Comparison of ENCODE assay signal across 24 cellular contexts in the genomic region with DNA sequence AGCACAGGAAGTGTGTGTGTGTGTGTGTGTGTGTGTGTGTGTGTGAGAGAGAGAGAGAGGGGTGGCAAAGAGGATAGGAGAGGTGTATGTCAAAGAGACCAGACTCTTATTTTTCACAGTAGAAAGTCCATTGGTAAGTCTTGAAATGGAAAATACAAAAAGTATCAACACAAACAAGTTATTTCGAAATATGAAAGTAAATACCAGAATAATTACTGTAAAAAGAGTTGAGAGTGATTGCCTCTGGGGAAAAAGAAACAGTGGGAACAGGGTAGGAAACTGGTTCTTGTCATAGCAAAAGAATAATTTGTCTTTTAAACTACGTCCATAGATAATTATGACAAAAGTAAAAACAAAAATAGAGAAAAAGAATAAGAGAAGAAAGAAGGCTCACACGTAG. TPM values are rescaled to one million over a fixed set of nuclear protein-coding genes. Genes with fewer than 3 reads are reported as not detected.
DNase-seq lines count a peak whose midpoint lies in the region; ATAC-seq and TF ChIP-seq lines count a peak whose summit lies in the region.
"Had no signal": no experiment of that assay in that cellular context is flagged by ENCODE, and none has a peak within 500 bp of the region (broad histone marks: within the 10 kb centered on the region; RNA-seq: fewer than 3 reads in every experiment).

No MANE protein-coding gene starts in this region.

- intact Hi-C loops in CD4-positive, alpha-beta T cell (cut with DNase I, micrococcal nuclease), result no loop called here

- H3K27ac Mint-ChIP-seq in CD4-positive, alpha-beta T cell, result no peak overlapping the region
- no peak overlapping the region for H3K27ac Mint-ChIP-seq in activated naive CD4-positive, alpha-beta T cell treated with anti-CD3 and anti-CD28 coated beads, Interleukin-2, amount 10 ng/mL, durations not matched to agents 7 days and 5 days
- no peak overlapping the region for H3K27ac Mint-ChIP-seq in activated CD8-positive, alpha-beta T cell treated with anti-CD3 and anti-CD28 coated beads, Interleukin-2, amount 10 ng/mL, durations not matched to agents 7 days and 5 days
- H3K27ac Mint-ChIP-seq: CD4-positive, CD25-positive, alpha-beta regulatory T cell; T-helper 17 cell had no signal

- POLR2A ChIA-PET in CD4-positive, alpha-beta T cell (lab: Charles Lee), result no interaction called here
- POLR2A ChIA-PET in activated CD8-positive, alpha-beta T cell treated with anti-CD3 and anti-CD28 coated beads, Interleukin-2, amount 10 ng/mL, durations not matched to agents 7 days and 5 days (lab: Charles Lee), result interaction anchor here (1.0 kb wide), 1 partner anchor 218 kb away, joined by 3 read pairs; no protein-coding TSS in a partner anchor

- peaks cover 16% of the 10 kb centered on the region for H3F3A ChIP-seq in smooth muscle cell (ENCODE audit: low read depth)

- no peaks in the 10 kb centered on the region for H3K9me2 ChIP-seq in hepatocyte (replicated peaks; ENCODE audit: insufficient read depth)

- H2AFZ ChIP-seq in hepatocyte, result no peak overlapping the region
- H2AFZ ChIP-seq in smooth muscle cell (ENCODE audit: low read depth), result peak overlapping the region; percentile 74

- no peaks in the 10 kb centered on the region for H3K36me3 ChIP-seq in SK-N-MC (ENCODE audit: insufficient read depth, low read length)
- H3K36me3 ChIP-seq in hepatocyte (replicated peaks; ENCODE audit: insufficient read depth, low read depth), result no peaks in the 10 kb centered on the region
- no peaks in the 10 kb centered on the region for H3K36me3 ChIP-seq in smooth muscle cell (ENCODE audit: low read depth)
- H3K36me3 ChIP-seq: cardiac muscle cell, prostate gland had no signal

- no peaks in the 10 kb centered on the region for H3K27me3 ChIP-seq in hepatocyte
- H3K27me3 ChIP-seq in smooth muscle cell (ENCODE audit: low read depth), result no peaks in the 10 kb centered on the region
- H3K27me3 ChIP-seq in CD4-positive, alpha-beta T cell (ENCODE audit: control insufficient read depth, insufficient read depth, low read length), result no peaks in the 10 kb centered on the region
- H3K27me3 ChIP-seq: cardiac muscle cell, dorsolateral prefrontal cortex had no signal

- no peaks in the 10 kb centered on the region for H3K27me3 Mint-ChIP-seq in CD4-positive, alpha-beta T cell
- peaks cover 28% of the 10 kb centered on the region for H3K27me3 Mint-ChIP-seq in activated naive CD4-positive, alpha-beta T cell treated with anti-CD3 and anti-CD28 coated beads, Interleukin-2, amount 10 ng/mL, durations not matched to agents 7 days and 5 days
- H3K27me3 Mint-ChIP-seq in activated CD8-positive, alpha-beta T cell treated with anti-CD3 and anti-CD28 coated beads, Interleukin-2, amount 10 ng/mL, durations not matched to agents 7 days and 5 days (ENCODE audit: low read depth), result peaks cover 18% of the 10 kb centered on the region

- peaks cover 23% of the 10 kb centered on the region for H3K4me1 ChIP-seq in hepatocyte (ENCODE audit: insufficient read depth)
- H3K4me1 ChIP-seq in smooth muscle cell (ENCODE audit: low read depth), result peaks cover 16% of the 10 kb centered on the region
- H3K4me1 ChIP-seq: prostate gland had no signal

- ATAC-seq in CD4-positive, alpha-beta T cell (ENCODE audit: poor library complexity), result no peak
- ATAC-seq in HG02852 (IDR thresholded peaks at IDR 0.05; ENCODE audit: unreplicated experiment), result no peak
- ATAC-seq in activated CD8-positive, alpha-beta T cell treated with anti-CD3 and anti-CD28 coated beads, Interleukin-2, amount 10 ng/mL, durations not matched to agents 7 days and 5 days, result no peak
- ATAC-seq: GM12878, K562, T-helper 17 cell had no signal

- no peaks in the 10 kb centered on the region for H3K4me1 Mint-ChIP-seq in CD4-positive, alpha-beta T cell (ENCODE audit: low read depth)
- H3K4me1 Mint-ChIP-seq in activated naive CD4-positive, alpha-beta T cell treated with anti-CD3 and anti-CD28 coated beads, Interleukin-2, amount 10 ng/mL, durations not matched to agents 7 days and 5 days, result no peaks in the 10 kb centered on the region
- no peaks in the 10 kb centered on the region for H3K4me1 Mint-ChIP-seq in activated CD8-positive, alpha-beta T cell treated with anti-CD3 and anti-CD28 coated beads, Interleukin-2, amount 10 ng/mL, durations not matched to agents 7 days and 5 days (ENCODE audit: low read depth)
- H3K4me1 Mint-ChIP-seq: CD4-positive, CD25-positive, alpha-beta regulatory T cell; T-helper 17 cell had no signal

- H3K9me3 ChIP-seq in SK-N-MC (ENCODE audit: low read depth, low read length) (no peaks in the 10 kb centered on the region), hepatocyte (ENCODE audit: low read depth) (no peaks in the 10 kb centered on the region), smooth muscle cell (replicated peaks; ENCODE audit: low read depth) (no peaks in the 10 kb centered on the region)
- no peaks in the 10 kb centered on the region for H3K9me3 ChIP-seq in CD4-positive, alpha-beta T cell (ENCODE audit: control insufficient read depth, low read length)
- H3K9me3 ChIP-seq: prostate gland had no signal

- peak overlapping the region; percentile 97 for H3K27ac ChIP-seq in SK-N-MC
- peak overlapping the region; percentile 64 for H3K27ac ChIP-seq in hepatocyte
- peak overlapping the region; percentile 50 for H3K27ac ChIP-seq in smooth muscle cell (ENCODE audit: low read depth)
- H3K27ac ChIP-seq in CD4-positive, alpha-beta T cell (ENCODE audit: low read depth, low read length), result no peak overlapping the region
- H3K27ac ChIP-seq: cardiac muscle cell, prostate gland had no signal

- H3K36me3 Mint-ChIP-seq in CD4-positive, alpha-beta T cell (ENCODE audit: low read depth), result no peaks in the 10 kb centered on the region
- no peaks in the 10 kb centered on the region for H3K36me3 Mint-ChIP-seq in activated naive CD4-positive, alpha-beta T cell treated with anti-CD3 and anti-CD28 coated beads, Interleukin-2, amount 10 ng/mL, durations not matched to agents 7 days and 5 days
- H3K36me3 Mint-ChIP-seq in activated CD8-positive, alpha-beta T cell treated with anti-CD3 and anti-CD28 coated beads, Interleukin-2, amount 10 ng/mL, durations not matched to agents 7 days and 5 days (ENCODE audit: low read depth), result no peaks in the 10 kb centered on the region
- H3K36me3 Mint-ChIP-seq: CD4-positive, CD25-positive, alpha-beta regulatory T cell had no signal

- CTCF ChIA-PET in CD4-positive, alpha-beta T cell (lab: Charles Lee), result interaction anchor here (1.1 kb wide), 1 partner anchor 109 kb away, joined by 3 read pairs; no protein-coding TSS in a partner anchor
- CTCF ChIA-PET in activated naive CD4-positive, alpha-beta T cell treated with anti-CD3 and anti-CD28 coated beads, Interleukin-2, amount 10 ng/mL, durations not matched to agents 7 days and 5 days (lab: Charles Lee), result interaction anchor here (1.2 kb wide), 1 partner anchor 109 kb away, joined by 3 read pairs; no protein-coding TSS in a partner anchor
- CTCF ChIA-PET in activated CD8-positive, alpha-beta T cell treated with anti-CD3 and anti-CD28 coated beads, Interleukin-2, amount 10 ng/mL, durations not matched to agents 7 days and 5 days (lab: Charles Lee), result interaction anchor here (1.9 to 2.8 kb wide), 2 partner anchors 15 to 109 kb away, joined by 4 to 9 read pairs; no protein-coding TSS in a partner anchor

- no peak overlapping the region for H3K4me2 ChIP-seq in hepatocyte
- peak overlapping the region; percentile 37 for H3K4me2 ChIP-seq in smooth muscle cell

- TF ChIP-seq CTCF in AG10803 (conservative IDR thresholded peaks at IDR 0.05; ENCODE audit: low read length) (no peak), hepatocyte (IDR thresholded peaks at IDR 0.05; ENCODE audit: poor library complexity) (no peak), smooth muscle cell (IDR thresholded peaks at IDR 0.05; ENCODE audit: borderline replicate concordance, insufficient read depth, poor library complexity, severe bottlenecking) (no peak)
- no peak for TF ChIP-seq CTCF in CD4-positive, alpha-beta T cell (IDR thresholded peaks at IDR 0.05)

- no peaks in the 10 kb centered on the region for H3K9me3 Mint-ChIP-seq in CD4-positive, alpha-beta T cell
- no peaks in the 10 kb centered on the region for H3K9me3 Mint-ChIP-seq in activated naive CD4-positive, alpha-beta T cell treated with anti-CD3 and anti-CD28 coated beads, Interleukin-2, amount 10 ng/mL, durations not matched to agents 7 days and 5 days
- no peaks in the 10 kb centered on the region for H3K9me3 Mint-ChIP-seq in activated CD8-positive, alpha-beta T cell treated with anti-CD3 and anti-CD28 coated beads, Interleukin-2, amount 10 ng/mL, durations not matched to agents 7 days and 5 days (ENCODE audit: insufficient read depth)
- H3K9me3 Mint-ChIP-seq: CD4-positive, CD25-positive, alpha-beta regulatory T cell; neural crest cell had no signal

- H3K79me2 ChIP-seq in hepatocyte (no peaks in the 10 kb centered on the region), smooth muscle cell (ENCODE audit: low read depth) (no peaks in the 10 kb centered on the region)

- 83% methylated on average over 3 of the region's 3 CpGs for WGBS in hepatocyte (ENCODE audit: low lambda C conversion rate, missing lambda C conversion rate)
- 78% methylated on average over 3 of the region's 3 CpGs for WGBS in smooth muscle cell (ENCODE audit: low lambda C conversion rate)

- H3K4me3 ChIP-seq in AG10803 (ENCODE audit: low read length) (no peak overlapping the region), SK-N-MC (peak overlapping the region; percentile 67), hepatocyte (no peak overlapping the region), smooth muscle cell (no peak overlapping the region)
- H3K4me3 ChIP-seq: cardiac muscle cell, dorsolateral prefrontal cortex, GM12878, K562, prostate gland had no signal

- peak; percentile 66 for DNase-seq in AG10803 (ENCODE audit: low read depth)
- DNase-seq in SK-N-MC (ENCODE audit: low read depth, low spot score), result no peak
- DNase-seq in hepatocyte (ENCODE audit: low spot score), result no peak
- DNase-seq in smooth muscle cell (lab: John Stamatoyannopoulos, UW; ENCODE audit: unreplicated experiment), result no peak
- no peak for DNase-seq in CD4-positive, alpha-beta T cell
- no peak for DNase-seq in activated naive CD4-positive, alpha-beta T cell treated with anti-CD3 and anti-CD28 coated beads, Interleukin-2, amount 10 ng/mL, durations not matched to agents 7 days and 5 days
- DNase-seq in activated CD8-positive, alpha-beta T cell treated with anti-CD3 and anti-CD28 coated beads, Interleukin-2, amount 10 ng/mL, durations not matched to agents 7 days and 5 days, result no peak
- DNase-seq: activated CD4-positive, alpha-beta T cell treated with anti-CD3 and anti-CD28 coated beads, Interleukin-2, amount 50 U/mL, for 1 hour; activated CD8-positive, alpha-beta memory T cell treated with anti-CD3 and anti-CD28 coated beads, Interleukin-2, amount 50 U/mL, for 4 hours; CD4-positive, CD25-positive, alpha-beta regulatory T cell; dorsolateral prefrontal cortex; GF-D8; H7; NCI-H1436 treated with DMSO at 0.1 percent for 48 hours; NCI-H82; OCI-M1; SIG-M5; T-helper 17 cell had no signal

- no peak overlapping the region for H3K4me3 Mint-ChIP-seq in CD4-positive, alpha-beta T cell
- H3K4me3 Mint-ChIP-seq in activated naive CD4-positive, alpha-beta T cell treated with anti-CD3 and anti-CD28 coated beads, Interleukin-2, amount 10 ng/mL, durations not matched to agents 7 days and 5 days, result no peak overlapping the region
- no peak overlapping the region for H3K4me3 Mint-ChIP-seq in activated CD8-positive, alpha-beta T cell treated with anti-CD3 and anti-CD28 coated beads, Interleukin-2, amount 10 ng/mL, durations not matched to agents 7 days and 5 days
- H3K4me3 Mint-ChIP-seq: CD4-positive, CD25-positive, alpha-beta regulatory T cell; neural crest cell; T-helper 17 cell had no signal

- no peaks in the 10 kb centered on the region for H4K20me1 ChIP-seq in hepatocyte (ENCODE audit: insufficient read depth, poor library complexity, severe bottlenecking)
- no peaks in the 10 kb centered on the region for H4K20me1 ChIP-seq in smooth muscle cell (ENCODE audit: low read depth)

- peak overlapping the region; percentile 45 for H3K9ac ChIP-seq in SK-N-MC (ENCODE audit: insufficient read length)
- no peak overlapping the region for H3K9ac ChIP-seq in smooth muscle cell (ENCODE audit: low read depth)

RNA-seq across cellular contexts. Expression of a gene that starts 29.0 kb away (rescaled TPM):
- total RNA-seq in hepatocyte (0.27 and 0.44 TPM in 2 replicates), smooth muscle cell (0.49 and 0.58 TPM in 2 replicates)
- polyA plus RNA-seq in hepatocyte (1.5 and 1.6 TPM in 2 replicates), smooth muscle cell (1.6 TPM in 2 replicates)
- under 1 TPM; 0.11 to 0.14 TPM for total RNA-seq in CD4-positive, alpha-beta T cell
- total RNA-seq in activated CD8-positive, alpha-beta T cell treated with anti-CD3 and anti-CD28 coated beads, Interleukin-2, amount 10 ng/mL, durations not matched to agents 7 days and 5 days, result under 1 TPM; 0.53 to 0.83 TPM
- total RNA-seq: CD4-positive, CD25-positive, alpha-beta regulatory T cell had no signal

RNA-seq across cellular contexts. Expression of a gene that starts 37.9 kb away (rescaled TPM):
- total RNA-seq in hepatocyte (18.3 and 20.1 TPM in 2 replicates), smooth muscle cell (21.9 and 28.0 TPM in 2 replicates)
- polyA plus RNA-seq in hepatocyte (14.5 and 20.6 TPM in 2 replicates), smooth muscle cell (30.6 and 52.1 TPM in 2 replicates)
- under 1 TPM; 0.67 to 0.85 TPM for total RNA-seq in CD4-positive, alpha-beta T cell
- total RNA-seq in activated CD8-positive, alpha-beta T cell treated with anti-CD3 and anti-CD28 coated beads, Interleukin-2, amount 10 ng/mL, durations not matched to agents 7 days and 5 days, result 1 to 10 TPM; 1.7 to 1.8 TPM
